In genomic region chr20:58851221-58851968, GRCh38 we compare ENCODE assay signal across 1 cellular context.
TF ChIP-seq lines count a peak whose summit lies in the region.

No MANE protein-coding gene starts in this region.

TF ChIP-seq in GM12878, 131 proteins besides CTCF, POLR2A, EP300 and RAD21:
- TF ChIP-seq RBBP5 (conservative IDR thresholded peaks at IDR 0.05) (no peak), ZNF217 (IDR thresholded peaks at IDR 0.05) (no peak), MEF2B (IDR thresholded peaks at IDR 0.05; ENCODE audit: partially characterized antibody, poor library complexity, severe bottlenecking) (no peak), MLLT1 (IDR thresholded peaks at IDR 0.05) (no peak), BHLHE40 (IDR thresholded peaks at IDR 0.05; ENCODE audit: borderline replicate concordance in 1 of 2, low read depth in 2 of 2, low read length in 1 of 2) (no peak), ATF2 (IDR thresholded peaks at IDR 0.05; ENCODE audit: low read length) (no peak), ZNF687 (IDR thresholded peaks at IDR 0.05) (no peak), LARP7 (IDR thresholded peaks at IDR 0.05) (no peak), MYB (IDR thresholded peaks at IDR 0.05; ENCODE audit: borderline replicate concordance, low read depth, low read length) (no peak), E2F8 (IDR thresholded peaks at IDR 0.05; ENCODE audit: low read depth, partially characterized antibody) (no peak), SIX5 (IDR thresholded peaks at IDR 0.05; ENCODE audit: low read depth, low read length, severe bottlenecking) (no peak), STAT1 (conservative IDR thresholded peaks at IDR 0.05) (no peak), RB1 (IDR thresholded peaks at IDR 0.05; ENCODE audit: borderline replicate concordance) (no peak), BCL3 (IDR thresholded peaks at IDR 0.05; ENCODE audit: borderline replicate concordance, insufficient read depth, low read depth, low read length, poor library complexity, severe bottlenecking) (no peak), SUPT20H (IDR thresholded peaks at IDR 0.05; ENCODE audit: borderline replicate concordance, control insufficient read depth, low read depth, low read length) (no peak), CBFB (IDR thresholded peaks at IDR 0.05; ENCODE audit: low read depth) (no peak), NFXL1 (IDR thresholded peaks at IDR 0.05; ENCODE audit: borderline replicate concordance) (no peak), ZBTB11 (CRISPR knock-in tag; IDR thresholded peaks at IDR 0.05) (no peak), ZSCAN29 (IDR thresholded peaks at IDR 0.05) (no peak)
TF ChIP-seq in GM12878: peak in this region for 0.
